In the genomic region with DNA sequence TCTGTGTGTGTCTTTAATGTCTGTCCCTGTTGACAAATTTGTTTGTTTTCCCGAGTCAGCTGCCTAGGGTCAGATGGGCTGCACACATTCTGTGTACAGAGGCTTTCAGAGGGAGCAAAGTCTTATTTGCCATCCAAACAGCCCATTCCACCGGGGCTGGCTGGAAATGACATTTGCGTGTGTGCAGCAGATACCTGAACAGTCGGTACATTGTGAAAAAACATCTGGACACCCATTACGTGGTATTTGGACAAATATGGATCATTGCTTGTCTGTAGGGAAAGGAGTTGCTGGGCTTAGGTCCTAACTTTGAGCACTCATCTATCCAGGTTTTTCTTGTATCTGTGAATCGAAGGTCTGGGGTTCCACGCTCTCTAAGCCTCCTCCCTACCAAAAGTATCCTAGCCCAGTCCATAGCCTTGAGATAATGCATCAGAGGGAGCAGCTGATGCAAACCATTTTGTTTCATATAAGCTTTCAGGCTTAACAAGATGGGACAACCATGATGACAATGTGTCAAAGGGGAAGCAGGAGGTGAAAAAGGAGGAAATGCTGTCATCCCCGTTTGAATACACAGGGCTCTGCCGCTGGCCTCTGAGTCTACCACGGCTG, we compare ENCODE assay signal across 1 cellular context.
TF ChIP-seq lines count a peak whose summit lies in the region.

No MANE protein-coding gene starts in this region.

TF ChIP-seq in HepG2, 621 proteins besides CTCF, POLR2A, EP300 and RAD21 (continued from another document and continues in another):
- TF ChIP-seq, protein P1, sequence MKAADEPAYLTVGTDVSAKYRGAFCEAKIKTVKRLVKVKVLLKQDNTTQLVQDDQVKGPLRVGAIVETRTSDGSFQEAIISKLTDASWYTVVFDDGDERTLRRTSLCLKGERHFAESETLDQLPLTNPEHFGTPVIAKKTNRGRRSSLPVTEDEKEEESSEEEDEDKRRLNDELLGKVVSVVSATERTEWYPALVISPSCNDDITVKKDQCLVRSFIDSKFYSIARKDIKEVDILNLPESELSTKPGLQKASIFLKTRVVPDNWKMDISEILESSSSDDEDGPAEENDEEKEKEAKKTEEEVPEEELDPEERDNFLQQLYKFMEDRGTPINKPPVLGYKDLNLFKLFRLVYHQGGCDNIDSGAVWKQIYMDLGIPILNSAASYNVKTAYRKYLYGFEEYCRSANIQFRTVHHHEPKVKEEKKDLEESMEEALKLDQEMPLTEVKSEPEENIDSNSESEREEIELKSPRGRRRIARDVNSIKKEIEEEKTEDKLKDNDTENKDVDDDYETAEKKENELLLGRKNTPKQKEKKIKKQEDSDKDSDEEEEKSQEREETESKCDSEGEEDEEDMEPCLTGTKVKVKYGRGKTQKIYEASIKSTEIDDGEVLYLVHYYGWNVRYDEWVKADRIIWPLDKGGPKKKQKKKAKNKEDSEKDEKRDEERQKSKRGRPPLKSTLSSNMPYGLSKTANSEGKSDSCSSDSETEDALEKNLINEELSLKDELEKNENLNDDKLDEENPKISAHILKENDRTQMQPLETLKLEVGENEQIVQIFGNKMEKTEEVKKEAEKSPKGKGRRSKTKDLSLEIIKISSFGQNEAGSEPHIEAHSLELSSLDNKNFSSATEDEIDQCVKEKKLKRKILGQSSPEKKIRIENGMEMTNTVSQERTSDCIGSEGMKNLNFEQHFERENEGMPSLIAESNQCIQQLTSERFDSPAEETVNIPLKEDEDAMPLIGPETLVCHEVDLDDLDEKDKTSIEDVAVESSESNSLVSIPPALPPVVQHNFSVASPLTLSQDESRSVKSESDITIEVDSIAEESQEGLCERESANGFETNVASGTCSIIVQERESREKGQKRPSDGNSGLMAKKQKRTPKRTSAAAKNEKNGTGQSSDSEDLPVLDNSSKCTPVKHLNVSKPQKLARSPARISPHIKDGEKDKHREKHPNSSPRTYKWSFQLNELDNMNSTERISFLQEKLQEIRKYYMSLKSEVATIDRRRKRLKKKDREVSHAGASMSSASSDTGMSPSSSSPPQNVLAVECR (CRISPR knock-in tag; IDR thresholded peaks at IDR 0.05; ENCODE audit: borderline replicate concordance), result peak; percentile 84; the same call in 1 of the 2 replicates
- no peak; the same call in 1 of the 2 replicates for TF ChIP-seq ZNF460 (CRISPR knock-in tag; IDR thresholded peaks at IDR 0.05; ENCODE audit: borderline replicate concordance)
- no peak for TF ChIP-seq KLF11 (CRISPR knock-in tag; IDR thresholded peaks at IDR 0.05)
- peak; percentile 77; the same call in 1 of the 2 replicates for TF ChIP-seq ETV5 (CRISPR knock-in tag; IDR thresholded peaks at IDR 0.05; ENCODE audit: borderline replicate concordance)
- TF ChIP-seq U2AF1 (optimal IDR thresholded peaks at IDR 0.05; ENCODE audit: low read depth, low read length), result peak; percentile 45
- peak; percentile 98 for TF ChIP-seq KDM6A (CRISPR knock-in tag; IDR thresholded peaks at IDR 0.05; ENCODE audit: low read depth)
- no peak for TF ChIP-seq MZF1 (CRISPR knock-in tag; IDR thresholded peaks at IDR 0.05; ENCODE audit: borderline replicate concordance)
- TF ChIP-seq ZNF34 (CRISPR knock-in tag; IDR thresholded peaks at IDR 0.05; ENCODE audit: borderline replicate concordance), result no peak
- no peak for TF ChIP-seq NBN (conservative IDR thresholded peaks at IDR 0.05)
- TF ChIP-seq NFYB (CRISPR knock-in tag; IDR thresholded peaks at IDR 0.05), result no peak; the same call in 1 of the 2 replicates
- TF ChIP-seq, protein P2, sequence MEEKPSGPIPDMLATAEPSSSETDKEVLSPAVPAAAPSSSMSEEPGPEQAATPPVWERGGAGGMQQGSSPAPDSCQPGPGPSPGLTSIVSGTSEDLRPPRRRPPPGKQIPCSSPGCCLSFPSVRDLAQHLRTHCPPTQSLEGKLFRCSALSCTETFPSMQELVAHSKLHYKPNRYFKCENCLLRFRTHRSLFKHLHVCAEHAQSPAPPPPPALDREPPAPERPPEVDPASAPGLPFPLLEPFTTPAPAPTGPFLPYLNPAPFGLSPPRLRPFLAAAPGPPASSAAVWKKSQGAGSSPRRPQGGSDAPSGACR (CRISPR knock-in tag; IDR thresholded peaks at IDR 0.05), result peak; percentile 93
- TF ChIP-seq PHF21A (CRISPR knock-in tag; IDR thresholded peaks at IDR 0.05), result peak; percentile 98
- TF ChIP-seq, protein P3, sequence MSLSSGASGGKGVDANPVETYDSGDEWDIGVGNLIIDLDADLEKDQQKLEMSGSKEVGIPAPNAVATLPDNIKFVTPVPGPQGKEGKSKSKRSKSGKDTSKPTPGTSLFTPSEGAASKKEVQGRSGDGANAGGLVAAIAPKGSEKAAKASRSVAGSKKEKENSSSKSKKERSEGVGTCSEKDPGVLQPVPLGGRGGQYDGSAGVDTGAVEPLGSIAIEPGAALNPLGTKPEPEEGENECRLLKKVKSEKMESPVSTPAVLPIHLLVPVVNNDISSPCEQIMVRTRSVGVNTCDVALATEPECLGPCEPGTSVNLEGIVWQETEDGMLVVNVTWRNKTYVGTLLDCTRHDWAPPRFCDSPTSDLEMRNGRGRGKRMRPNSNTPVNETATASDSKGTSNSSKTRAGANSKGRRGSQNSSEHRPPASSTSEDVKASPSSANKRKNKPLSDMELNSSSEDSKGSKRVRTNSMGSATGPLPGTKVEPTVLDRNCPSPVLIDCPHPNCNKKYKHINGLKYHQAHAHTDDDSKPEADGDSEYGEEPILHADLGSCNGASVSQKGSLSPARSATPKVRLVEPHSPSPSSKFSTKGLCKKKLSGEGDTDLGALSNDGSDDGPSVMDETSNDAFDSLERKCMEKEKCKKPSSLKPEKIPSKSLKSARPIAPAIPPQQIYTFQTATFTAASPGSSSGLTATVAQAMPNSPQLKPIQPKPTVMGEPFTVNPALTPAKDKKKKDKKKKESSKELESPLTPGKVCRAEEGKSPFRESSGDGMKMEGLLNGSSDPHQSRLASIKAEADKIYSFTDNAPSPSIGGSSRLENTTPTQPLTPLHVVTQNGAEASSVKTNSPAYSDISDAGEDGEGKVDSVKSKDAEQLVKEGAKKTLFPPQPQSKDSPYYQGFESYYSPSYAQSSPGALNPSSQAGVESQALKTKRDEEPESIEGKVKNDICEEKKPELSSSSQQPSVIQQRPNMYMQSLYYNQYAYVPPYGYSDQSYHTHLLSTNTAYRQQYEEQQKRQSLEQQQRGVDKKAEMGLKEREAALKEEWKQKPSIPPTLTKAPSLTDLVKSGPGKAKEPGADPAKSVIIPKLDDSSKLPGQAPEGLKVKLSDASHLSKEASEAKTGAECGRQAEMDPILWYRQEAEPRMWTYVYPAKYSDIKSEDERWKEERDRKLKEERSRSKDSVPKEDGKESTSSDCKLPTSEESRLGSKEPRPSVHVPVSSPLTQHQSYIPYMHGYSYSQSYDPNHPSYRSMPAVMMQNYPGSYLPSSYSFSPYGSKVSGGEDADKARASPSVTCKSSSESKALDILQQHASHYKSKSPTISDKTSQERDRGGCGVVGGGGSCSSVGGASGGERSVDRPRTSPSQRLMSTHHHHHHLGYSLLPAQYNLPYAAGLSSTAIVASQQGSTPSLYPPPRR (CRISPR knock-in tag; IDR thresholded peaks at IDR 0.05; ENCODE audit: borderline replicate concordance), result peak; percentile 98
- TF ChIP-seq PPARG (CRISPR knock-in tag; conservative IDR thresholded peaks at IDR 0.05), result peak; percentile 87
- TF ChIP-seq RBM22 (optimal IDR thresholded peaks at IDR 0.05; ENCODE audit: low read length), result peak; percentile 72
- 0 out of 2 replicates have a peak, but pooled peaks have one; percentile 62 for TF ChIP-seq ZNF703 (CRISPR knock-in tag; IDR thresholded peaks at IDR 0.05; ENCODE audit: borderline replicate concordance)
- TF ChIP-seq, protein P4, sequence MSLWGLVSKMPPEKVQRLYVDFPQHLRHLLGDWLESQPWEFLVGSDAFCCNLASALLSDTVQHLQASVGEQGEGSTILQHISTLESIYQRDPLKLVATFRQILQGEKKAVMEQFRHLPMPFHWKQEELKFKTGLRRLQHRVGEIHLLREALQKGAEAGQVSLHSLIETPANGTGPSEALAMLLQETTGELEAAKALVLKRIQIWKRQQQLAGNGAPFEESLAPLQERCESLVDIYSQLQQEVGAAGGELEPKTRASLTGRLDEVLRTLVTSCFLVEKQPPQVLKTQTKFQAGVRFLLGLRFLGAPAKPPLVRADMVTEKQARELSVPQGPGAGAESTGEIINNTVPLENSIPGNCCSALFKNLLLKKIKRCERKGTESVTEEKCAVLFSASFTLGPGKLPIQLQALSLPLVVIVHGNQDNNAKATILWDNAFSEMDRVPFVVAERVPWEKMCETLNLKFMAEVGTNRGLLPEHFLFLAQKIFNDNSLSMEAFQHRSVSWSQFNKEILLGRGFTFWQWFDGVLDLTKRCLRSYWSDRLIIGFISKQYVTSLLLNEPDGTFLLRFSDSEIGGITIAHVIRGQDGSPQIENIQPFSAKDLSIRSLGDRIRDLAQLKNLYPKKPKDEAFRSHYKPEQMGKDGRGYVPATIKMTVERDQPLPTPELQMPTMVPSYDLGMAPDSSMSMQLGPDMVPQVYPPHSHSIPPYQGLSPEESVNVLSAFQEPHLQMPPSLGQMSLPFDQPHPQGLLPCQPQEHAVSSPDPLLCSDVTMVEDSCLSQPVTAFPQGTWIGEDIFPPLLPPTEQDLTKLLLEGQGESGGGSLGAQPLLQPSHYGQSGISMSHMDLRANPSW (CRISPR knock-in tag; IDR thresholded peaks at IDR 0.05; ENCODE audit: borderline replicate concordance), result peak; percentile 96
- TF ChIP-seq ZNF850 (CRISPR knock-in tag; conservative IDR thresholded peaks at IDR 0.05), result no peak
- TF ChIP-seq, protein P5, sequence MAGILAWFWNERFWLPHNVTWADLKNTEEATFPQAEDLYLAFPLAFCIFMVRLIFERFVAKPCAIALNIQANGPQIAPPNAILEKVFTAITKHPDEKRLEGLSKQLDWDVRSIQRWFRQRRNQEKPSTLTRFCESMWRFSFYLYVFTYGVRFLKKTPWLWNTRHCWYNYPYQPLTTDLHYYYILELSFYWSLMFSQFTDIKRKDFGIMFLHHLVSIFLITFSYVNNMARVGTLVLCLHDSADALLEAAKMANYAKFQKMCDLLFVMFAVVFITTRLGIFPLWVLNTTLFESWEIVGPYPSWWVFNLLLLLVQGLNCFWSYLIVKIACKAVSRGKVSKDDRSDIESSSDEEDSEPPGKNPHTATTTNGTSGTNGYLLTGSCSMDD (CRISPR knock-in tag; IDR thresholded peaks at IDR 0.05), result no peak
- peak; percentile 48; the same call in 1 of the 2 replicates for TF ChIP-seq TSC22D2 (CRISPR knock-in tag; IDR thresholded peaks at IDR 0.05; ENCODE audit: borderline replicate concordance)
- TF ChIP-seq, protein P6, sequence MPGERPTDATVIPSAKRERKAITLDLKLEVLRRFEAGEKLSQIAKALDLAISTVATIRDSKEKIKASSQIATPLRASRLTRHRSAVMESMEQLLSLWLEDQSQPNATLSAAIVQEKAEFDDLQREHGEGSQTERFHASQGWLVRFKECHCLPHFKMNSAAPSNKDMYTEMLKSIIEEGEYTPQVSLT (CRISPR knock-in tag; IDR thresholded peaks at IDR 0.05; ENCODE audit: borderline replicate concordance, low read depth), result no peak
- peak; percentile 86; the same call in 1 of the 2 replicates for TF ChIP-seq SMARCC2 (IDR thresholded peaks at IDR 0.05)
- no peak for TF ChIP-seq ARNT (IDR thresholded peaks at IDR 0.05)
- peak; percentile 83; the same call in 1 of the 2 replicates for TF ChIP-seq ZSCAN9 (CRISPR knock-in tag; IDR thresholded peaks at IDR 0.05; ENCODE audit: borderline replicate concordance)
- peak; percentile 36; the same call in 1 of the 2 replicates for TF ChIP-seq MYC (CRISPR knock-in tag; IDR thresholded peaks at IDR 0.05; ENCODE audit: borderline replicate concordance)
- no peak for TF ChIP-seq MATR3 (CRISPR knock-in tag; IDR thresholded peaks at IDR 0.05)
- TF ChIP-seq, protein P7, sequence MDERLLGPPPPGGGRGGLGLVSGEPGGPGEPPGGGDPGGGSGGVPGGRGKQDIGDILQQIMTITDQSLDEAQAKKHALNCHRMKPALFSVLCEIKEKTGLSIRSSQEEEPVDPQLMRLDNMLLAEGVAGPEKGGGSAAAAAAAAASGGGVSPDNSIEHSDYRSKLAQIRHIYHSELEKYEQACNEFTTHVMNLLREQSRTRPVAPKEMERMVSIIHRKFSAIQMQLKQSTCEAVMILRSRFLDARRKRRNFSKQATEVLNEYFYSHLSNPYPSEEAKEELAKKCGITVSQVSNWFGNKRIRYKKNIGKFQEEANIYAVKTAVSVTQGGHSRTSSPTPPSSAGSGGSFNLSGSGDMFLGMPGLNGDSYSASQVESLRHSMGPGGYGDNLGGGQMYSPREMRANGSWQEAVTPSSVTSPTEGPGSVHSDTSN (CRISPR knock-in tag; IDR thresholded peaks at IDR 0.05), result no peak
- peak; percentile 92 for TF ChIP-seq SOX13 (IDR thresholded peaks at IDR 0.05)
- TF ChIP-seq SOX13 (CRISPR knock-in tag; conservative IDR thresholded peaks at IDR 0.05 in 1 of 2, IDR thresholded peaks at IDR 0.05 in 1 of 2), result peak in 1 of 2 experiments; percentile 96; a peak in 2 of 4 replicates
- TF ChIP-seq ZNF350 (CRISPR knock-in tag; IDR thresholded peaks at IDR 0.05; ENCODE audit: borderline replicate concordance, low read depth), result peak; percentile 85; the same call in 1 of the 2 replicates
- TF ChIP-seq RAD51 (IDR thresholded peaks at IDR 0.05; ENCODE audit: borderline replicate concordance), result no peak
- TF ChIP-seq SMARCE1 (IDR thresholded peaks at IDR 0.05; ENCODE audit: borderline replicate concordance), result peak; percentile 75; the same call in 1 of the 2 replicates
- TF ChIP-seq, protein P8, sequence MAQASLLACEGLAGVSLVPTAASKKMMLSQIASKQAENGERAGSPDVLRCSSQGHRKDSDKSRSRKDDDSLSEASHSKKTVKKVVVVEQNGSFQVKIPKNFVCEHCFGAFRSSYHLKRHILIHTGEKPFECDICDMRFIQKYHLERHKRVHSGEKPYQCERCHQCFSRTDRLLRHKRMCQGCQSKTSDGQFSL (CRISPR knock-in tag; IDR thresholded peaks at IDR 0.05), result no peak
- TF ChIP-seq KAT2B (IDR thresholded peaks at IDR 0.05; ENCODE audit: borderline replicate concordance, low read depth, low read length), result no peak
- peak; percentile 70; the same call in 1 of the 2 replicates for TF ChIP-seq DMAP1 (CRISPR knock-in tag; IDR thresholded peaks at IDR 0.05)
- TF ChIP-seq SUZ12 (IDR thresholded peaks at IDR 0.05; ENCODE audit: low read depth, low read length), result no peak
- no peak for TF ChIP-seq ATM (IDR thresholded peaks at IDR 0.05; ENCODE audit: borderline replicate concordance)
- TF ChIP-seq ZNF382 (CRISPR knock-in tag; IDR thresholded peaks at IDR 0.05; ENCODE audit: borderline replicate concordance), result no peak
- TF ChIP-seq ZNF3 (CRISPR knock-in tag; IDR thresholded peaks at IDR 0.05), result no peak
- peak; percentile 65; the same call in 1 of the 2 replicates for TF ChIP-seq TOE1 (CRISPR knock-in tag; IDR thresholded peaks at IDR 0.05)
